ENCODE assay signal across 1 cellular context in the genomic region with DNA sequence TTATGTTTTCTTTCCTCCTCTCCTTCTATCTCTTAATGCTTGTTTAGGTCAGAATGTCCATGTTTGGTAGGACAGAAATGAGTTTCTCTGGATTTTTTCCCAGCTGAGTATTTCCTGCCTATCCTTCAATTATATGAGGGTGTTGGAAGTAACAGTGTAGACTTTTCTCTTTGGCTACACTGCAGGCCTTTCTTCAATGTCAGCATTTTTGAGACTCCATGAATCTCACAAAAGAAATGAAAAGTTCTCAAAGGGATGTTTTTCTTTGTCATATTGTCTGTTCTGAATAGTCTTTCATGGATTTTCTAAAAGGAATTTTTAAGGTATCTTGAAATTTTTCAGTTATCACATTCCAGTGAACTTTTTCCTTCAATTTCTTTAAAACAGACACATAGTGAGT.
TF ChIP-seq lines count a peak whose summit lies in the region.

No MANE protein-coding gene starts in this region.

TF ChIP-seq in SK-N-SH, 30 proteins besides CTCF, POLR2A, EP300 and RAD21 (continued from another document):
- TF ChIP-seq SMC3 (IDR thresholded peaks at IDR 0.05; ENCODE audit: low read depth, low read length), result no peak
- TF ChIP-seq POLR2AphosphoS5 (IDR thresholded peaks at IDR 0.05; ENCODE audit: low read depth, low read length), result no peak
- TF ChIP-seq, protein P1, sequence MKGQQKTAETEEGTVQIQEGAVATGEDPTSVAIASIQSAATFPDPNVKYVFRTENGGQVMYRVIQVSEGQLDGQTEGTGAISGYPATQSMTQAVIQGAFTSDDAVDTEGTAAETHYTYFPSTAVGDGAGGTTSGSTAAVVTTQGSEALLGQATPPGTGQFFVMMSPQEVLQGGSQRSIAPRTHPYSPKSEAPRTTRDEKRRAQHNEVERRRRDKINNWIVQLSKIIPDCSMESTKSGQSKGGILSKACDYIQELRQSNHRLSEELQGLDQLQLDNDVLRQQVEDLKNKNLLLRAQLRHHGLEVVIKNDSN (IDR thresholded peaks at IDR 0.05; ENCODE audit: borderline replicate concordance, low read depth), result no peak
